Comparison of ENCODE assay signal across 1 cellular context in the genomic region with DNA sequence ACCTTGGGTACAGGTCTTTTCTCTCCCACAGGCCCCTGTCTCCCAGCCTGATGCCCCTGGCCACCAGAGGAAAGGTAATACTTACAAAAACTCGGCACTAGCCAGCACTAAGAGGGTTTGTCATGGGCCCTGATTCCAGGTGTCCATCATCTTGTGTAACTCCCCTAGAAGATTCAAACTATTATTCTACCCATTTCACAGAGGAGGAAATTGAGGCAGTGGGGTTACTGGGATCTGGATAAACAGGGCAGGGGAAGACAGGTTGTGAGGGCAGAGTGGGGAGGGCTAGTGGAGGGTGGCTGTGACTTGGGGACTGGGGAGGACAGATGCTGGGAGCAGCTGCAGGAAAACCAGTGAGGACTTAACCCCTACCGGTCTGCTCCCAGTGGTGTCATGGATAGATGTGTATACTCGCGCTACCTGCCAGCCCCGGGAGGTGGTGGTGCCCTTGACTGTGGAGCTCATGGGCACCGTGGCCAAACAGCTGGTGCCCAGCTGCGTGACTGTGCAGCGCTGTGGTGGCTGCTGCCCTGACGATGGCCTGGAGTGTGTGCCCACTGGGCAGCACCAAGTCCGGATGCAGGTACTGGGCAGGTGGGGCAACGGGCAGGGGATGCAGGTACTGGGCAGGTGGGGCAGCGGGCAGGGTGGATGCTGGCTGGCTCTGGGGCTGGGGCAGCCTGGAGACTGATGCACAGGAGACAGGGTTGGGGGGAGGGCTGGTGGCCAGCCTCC.
TF ChIP-seq lines count a peak whose summit lies in the region.

No MANE protein-coding gene starts in this region.

TF ChIP-seq in endothelial cell of umbilical vein, 7 proteins besides CTCF, POLR2A, EP300 and RAD21:
- TF ChIP-seq EZH2 (IDR thresholded peaks at IDR 0.05; ENCODE audit: borderline replicate concordance, low read depth, low read length, severe bottlenecking) (no peak), POLR2AphosphoS5 (IDR thresholded peaks at IDR 0.05; ENCODE audit: insufficient read depth, low read depth, low read length) (no peak), JUN (IDR thresholded peaks at IDR 0.05; ENCODE audit: borderline replicate concordance, insufficient read depth, insufficient read length, low read depth) (no peak), GATA2 (IDR thresholded peaks at IDR 0.05; ENCODE audit: insufficient read depth, insufficient read length, low read depth, low read length) (no peak), MYC (IDR thresholded peaks at IDR 0.05; ENCODE audit: low read depth, low read length) (no peak), FOS (IDR thresholded peaks at IDR 0.05; ENCODE audit: borderline replicate concordance, insufficient read depth, low read length) (no peak)
- TF ChIP-seq, protein P1, sequence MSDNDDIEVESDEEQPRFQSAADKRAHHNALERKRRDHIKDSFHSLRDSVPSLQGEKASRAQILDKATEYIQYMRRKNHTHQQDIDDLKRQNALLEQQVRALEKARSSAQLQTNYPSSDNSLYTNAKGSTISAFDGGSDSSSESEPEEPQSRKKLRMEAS (IDR thresholded peaks at IDR 0.05; ENCODE audit: insufficient read depth, insufficient read length) = no peak
